26 cellular contexts compared by ENCODE assay signal in the genomic region with DNA sequence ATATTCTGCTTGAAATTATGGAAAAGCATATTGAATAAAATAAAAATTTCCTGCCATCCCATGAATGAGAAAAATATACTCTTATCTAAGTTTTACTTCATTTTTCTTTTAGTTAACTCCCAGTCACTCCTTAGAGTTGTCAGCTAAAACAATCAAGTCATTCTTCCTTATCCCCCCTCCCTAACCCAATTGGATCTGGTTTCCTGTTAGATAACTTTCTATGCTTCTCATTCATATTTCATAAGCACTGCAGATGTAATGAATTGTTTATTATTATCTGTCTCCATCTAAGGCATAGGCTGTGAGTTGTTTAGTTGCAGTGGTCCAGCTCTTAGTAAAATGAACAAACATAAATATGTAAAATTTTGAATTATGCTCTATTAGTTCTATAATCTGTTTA.
"Had no signal": no experiment of that assay in that cellular context is flagged by ENCODE, and none has a peak within 500 bp of the region (broad histone marks: within the 10 kb centered on the region; RNA-seq: fewer than 3 reads in every experiment).

No MANE protein-coding gene starts in this region.

- DNase-seq: IMR-90, Karpas-422, KG1, MG63, NCI-H1092, NCI-H1105 treated with DMSO at 0.1 percent for 48 hours, NCI-H1417 treated with DMSO at 0.1 percent for 48 hours, NCI-H146, NCI-H1694 treated with DMSO at 0.1 percent for 48 hours, NCI-H1930, NCI-H2081, NCI-H2107, NCI-H226, NCI-H446, NCI-H510A, NCI-H524 treated with DMSO at 0.1 percent for 48 hours, NCI-H69, NCI-H774, PC-3, SHP77 treated with DMSO at 0.1 percent for 48 hours, SJCRH30, SW 1271, T-cell had no signal

- ATAC-seq: HepG2, Panc1, PC-3, Right ventricle myocardium inferior, T-cell had no signal
